ENCODE assay signal across 2 cellular contexts in genomic region chr17:81347437-81347836, GRCh38.
TF ChIP-seq lines count a peak whose summit lies in the region.

No MANE protein-coding gene starts in this region.

TF ChIP-seq in HepG2, 621 proteins besides CTCF, POLR2A, EP300 and RAD21:
- TF ChIP-seq AHR (CRISPR knock-in tag; IDR thresholded peaks at IDR 0.05) (no peak), ZNF563 (CRISPR knock-in tag; IDR thresholded peaks at IDR 0.05) (0 out of 2 replicates have a peak, but pooled peaks have one; percentile 17)

TF ChIP-seq in SK-N-SH treated with all-trans-retinoic acid at 6 μM for 48 hours, 23 proteins besides CTCF, POLR2A, EP300 and RAD21:
- TF ChIP-seq PATZ1 (CRISPR knock-in tag; IDR thresholded peaks at IDR 0.05; ENCODE audit: borderline replicate concordance) (no peak), ZFP30 (CRISPR knock-in tag; IDR thresholded peaks at IDR 0.05) (no peak)
TF ChIP-seq in SK-N-SH treated with all-trans-retinoic acid at 6 μM for 48 hours: peak in this region for 0.
